Comparison of ENCODE assay signal across 17 cellular contexts in the genomic region with DNA sequence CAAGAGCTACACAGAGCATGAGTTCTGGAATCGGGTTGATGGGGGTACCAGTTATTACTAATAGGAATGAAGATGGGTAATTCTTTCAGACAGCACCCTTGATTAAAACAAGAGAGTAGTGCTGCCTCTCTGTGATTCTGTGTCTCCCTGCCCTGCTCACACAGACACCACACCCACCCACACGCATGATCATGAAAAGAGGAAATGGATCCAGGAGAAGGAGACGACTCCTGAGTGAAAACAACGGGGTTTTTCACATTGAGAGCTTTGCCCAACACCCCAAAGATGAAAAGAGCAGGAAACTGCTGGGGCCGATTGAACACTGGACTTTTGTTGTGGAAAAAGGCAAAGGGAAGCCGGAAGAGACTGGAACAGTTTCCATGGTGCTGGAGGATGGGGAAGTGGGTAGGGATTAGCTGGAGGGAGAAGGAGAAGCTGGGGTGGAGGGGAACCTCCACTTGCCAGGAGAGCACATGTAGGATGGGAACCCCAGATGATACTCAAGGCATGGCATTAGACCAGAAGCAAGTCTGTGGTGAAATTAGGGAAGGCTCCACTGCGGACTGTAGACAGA. TPM values are rescaled to one million over a fixed set of nuclear protein-coding genes. Genes with fewer than 3 reads are reported as not detected.
DNase-seq lines count a peak whose midpoint lies in the region; ATAC-seq, FAIRE-seq and TF ChIP-seq lines count a peak whose summit lies in the region.
"Had no signal": no experiment of that assay in that cellular context is flagged by ENCODE, and none has a peak within 500 bp of the region (broad histone marks: within the 10 kb centered on the region; RNA-seq: fewer than 3 reads in every experiment).

No MANE protein-coding gene starts in this region.

- TF ChIP-seq CTCF in HFFc6 (IDR thresholded peaks at IDR 0.05): no peak
- no peak for TF ChIP-seq CTCF in astrocyte (IDR thresholded peaks at IDR 0.05; ENCODE audit: insufficient read depth, low read depth, low read length)
- TF ChIP-seq CTCF in GM13977 (IDR thresholded peaks at IDR 0.05; ENCODE audit: extremely low read depth, insufficient read depth, missing control alignments): no peak

- H3K9me3 Mint-ChIP-seq in HFFc6 (no peaks in the 10 kb centered on the region), astrocyte (ENCODE audit: unreplicated experiment) (no peaks in the 10 kb centered on the region)
- H3K9me3 Mint-ChIP-seq in naive thymus-derived CD4-positive, alpha-beta T cell: no peaks in the 10 kb centered on the region
- H3K9me3 Mint-ChIP-seq in activated CD4-positive, alpha-beta memory T cell treated with anti-CD3 and anti-CD28 coated beads for 36 hours: no peaks in the 10 kb centered on the region
- H3K9me3 Mint-ChIP-seq in activated naive CD4-positive, alpha-beta T cell treated with anti-CD3 and anti-CD28 coated beads, Interleukin-2, amount 50 U/mL, for 72 hours: no peaks in the 10 kb centered on the region
- H3K9me3 Mint-ChIP-seq: activated naive CD4-positive, alpha-beta T cell treated with anti-CD3 and anti-CD28 coated beads for 36 hours; endodermal cell had no signal

- FAIRE-seq in astrocyte (lab: Jason Lieb, UNC): no peak
- FAIRE-seq: keratinocyte had no signal

- H3K27me3 Mint-ChIP-seq in HFFc6 (ENCODE audit: insufficient read depth) (peaks cover 9% of the 10 kb centered on the region), astrocyte (ENCODE audit: low read depth, unreplicated experiment) (peaks cover 14% of the 10 kb centered on the region)
- H3K27me3 Mint-ChIP-seq in naive thymus-derived CD4-positive, alpha-beta T cell: peaks cover 0 to 27% (median 0%) of the 10 kb centered on the region in 5 donors
- H3K27me3 Mint-ChIP-seq in activated CD4-positive, alpha-beta memory T cell treated with anti-CD3 and anti-CD28 coated beads for 36 hours: no peaks in the 10 kb centered on the region

- H4K20me1 ChIP-seq in BLaER1 treated with 17β-estradiol and CSF1 and Interleukin-3, amounts not matched to agents 10 nM and 100 nM: no peaks in the 10 kb centered on the region
- no peaks in the 10 kb centered on the region for H4K20me1 ChIP-seq in astrocyte (ENCODE audit: insufficient read depth, low read length)

- in situ Hi-C loops in GM13977 (cut with MboI; ENCODE audit: low pct_unique_long_range_greater_than_20kb, low sequenced_read_pairs, unreplicated experiment): no loop called here

- H3K4me1 Mint-ChIP-seq in HFFc6 (ENCODE audit: low read depth) (peaks cover 47% of the 10 kb centered on the region), astrocyte (ENCODE audit: low read depth, unreplicated experiment) (peaks cover 20% of the 10 kb centered on the region)
- H3K4me1 Mint-ChIP-seq in naive thymus-derived CD4-positive, alpha-beta T cell: peaks cover 7 to 16% (median 8%) of the 10 kb centered on the region in 7 donors
- H3K4me1 Mint-ChIP-seq in activated CD4-positive, alpha-beta memory T cell treated with anti-CD3 and anti-CD28 coated beads for 36 hours (ENCODE audit: low read depth): peaks cover 15% of the 10 kb centered on the region

- peak overlapping the region in 5 of 11 experiments; percentile 3 to 49 (median 16); a peak in 6 of 22 replicates for H3K9ac ChIP-seq in BLaER1 treated with 17β-estradiol and CSF1 and Interleukin-3, amounts not matched to agents 10 nM and 100 nM
- peak overlapping the region; percentile 14 for H3K9ac ChIP-seq in astrocyte (ENCODE audit: low read length)

- ATAC-seq in naive thymus-derived CD4-positive, alpha-beta T cell: peak; percentile 42
- ATAC-seq in activated naive CD4-positive, alpha-beta T cell treated with anti-CD3 and anti-CD28 coated beads, Interleukin-2, amount 50 U/mL, for 72 hours: no peak

- no peaks in the 10 kb centered on the region for H3K27me3 ChIP-seq in BLaER1 treated with 17β-estradiol and CSF1 and Interleukin-3, amounts not matched to agents 10 nM and 100 nM
- peaks cover 4% of the 10 kb centered on the region for H3K27me3 ChIP-seq in astrocyte (ENCODE audit: insufficient read depth, low read length)
- no peaks in the 10 kb centered on the region for H3K27me3 ChIP-seq in naive thymus-derived CD4-positive, alpha-beta T cell (ENCODE audit: control insufficient read depth in 2 of 2, insufficient read depth in 2 of 2, low read length in 2 of 2)
- H3K27me3 ChIP-seq: vagina had no signal

- H3K4me3 Mint-ChIP-seq in HFFc6: no peak overlapping the region
- peak overlapping the region; percentile 4 for H3K4me3 Mint-ChIP-seq in astrocyte (ENCODE audit: unreplicated experiment)
- H3K4me3 Mint-ChIP-seq in naive thymus-derived CD4-positive, alpha-beta T cell: no peak overlapping the region
- H3K4me3 Mint-ChIP-seq in activated CD4-positive, alpha-beta memory T cell treated with anti-CD3 and anti-CD28 coated beads for 36 hours: no peak overlapping the region
- H3K4me3 Mint-ChIP-seq: activated naive CD4-positive, alpha-beta T cell treated with anti-CD3 and anti-CD28 coated beads for 36 hours; endodermal cell had no signal

- H3K27ac Mint-ChIP-seq in HFFc6: peak overlapping the region; percentile 25
- peak overlapping the region; percentile 77 for H3K27ac Mint-ChIP-seq in astrocyte (ENCODE audit: unreplicated experiment)
- no peak overlapping the region for H3K27ac Mint-ChIP-seq in naive thymus-derived CD4-positive, alpha-beta T cell
- H3K27ac Mint-ChIP-seq in activated CD4-positive, alpha-beta memory T cell treated with anti-CD3 and anti-CD28 coated beads for 36 hours: no peak overlapping the region
- no peak overlapping the region for H3K27ac Mint-ChIP-seq in activated naive CD4-positive, alpha-beta T cell treated with anti-CD3 and anti-CD28 coated beads, Interleukin-2, amount 50 U/mL, for 72 hours
- H3K27ac Mint-ChIP-seq: activated naive CD4-positive, alpha-beta T cell treated with anti-CD3 and anti-CD28 coated beads for 36 hours; endodermal cell had no signal

- H3K4me2 ChIP-seq in BLaER1 treated with 17β-estradiol and CSF1 and Interleukin-3, amounts not matched to agents 10 nM and 100 nM: peak overlapping the region; percentile 28 to 86 (median 62); a peak in 21 of 22 replicates
- peak overlapping the region; percentile 52 for H3K4me2 ChIP-seq in astrocyte (ENCODE audit: low read length)

- no peaks in the 10 kb centered on the region for H3K9me3 ChIP-seq in BLaER1 treated with 17β-estradiol and CSF1 and Interleukin-3, amounts not matched to agents 10 nM and 100 nM (replicated peaks in 1 of 11)
- no peaks in the 10 kb centered on the region for H3K9me3 ChIP-seq in astrocyte (ENCODE audit: insufficient read depth, low read depth, low read length)
- H3K9me3 ChIP-seq in naive thymus-derived CD4-positive, alpha-beta T cell (ENCODE audit: control insufficient read depth in 2 of 3, low read length in 3 of 3): no peaks in the 10 kb centered on the region
- H3K9me3 ChIP-seq: vagina had no signal

- intact Hi-C loops in naive thymus-derived CD4-positive, alpha-beta T cell (cut with micrococcal nuclease): no loop called here
- intact Hi-C loops in activated CD4-positive, alpha-beta memory T cell treated with anti-CD3 and anti-CD28 coated beads for 36 hours (cut with micrococcal nuclease): no loop called here

- peaks cover 24 to 72% (median 45%) of the 10 kb centered on the region in 10 experiments for H3K4me1 ChIP-seq in BLaER1 treated with 17β-estradiol and CSF1 and Interleukin-3, amounts not matched to agents 10 nM and 100 nM
- H3K4me1 ChIP-seq in astrocyte (ENCODE audit: insufficient read depth, low read length): peaks cover 22% of the 10 kb centered on the region
- peaks cover 0 to 3% of the 10 kb centered on the region in 2 donors for H3K4me1 ChIP-seq in naive thymus-derived CD4-positive, alpha-beta T cell (ENCODE audit: control insufficient read depth in 2 of 2, insufficient read depth in 2 of 2, low read length in 2 of 2)

- peak overlapping the region in 10 of 11 experiments; percentile 4 to 72 (median 30); a peak in 11 of 22 replicates for H3K27ac ChIP-seq in BLaER1 treated with 17β-estradiol and CSF1 and Interleukin-3, amounts not matched to agents 10 nM and 100 nM
- no peak overlapping the region for H3K27ac ChIP-seq in astrocyte (ENCODE audit: low read depth, low read length)
- H3K27ac ChIP-seq in naive thymus-derived CD4-positive, alpha-beta T cell (ENCODE audit: low read depth, low read length): no peak overlapping the region
- H3K27ac ChIP-seq: vagina had no signal

- no peaks in the 10 kb centered on the region for H3K79me2 ChIP-seq in astrocyte (ENCODE audit: insufficient read depth, low read length)

- H3K4me3 ChIP-seq in BLaER1 treated with 17β-estradiol and CSF1 and Interleukin-3, amounts not matched to agents 10 nM and 100 nM: 0 out of 20 replicates have a peak overlapping the region, but pooled peaks of 2 of the 10 experiments have one; percentile 3 to 16
- no peak overlapping the region for H3K4me3 ChIP-seq in astrocyte (ENCODE audit: insufficient read depth, low read depth, low read length)
- no peak overlapping the region for H3K4me3 ChIP-seq in naive thymus-derived CD4-positive, alpha-beta T cell (ENCODE audit: low read length)
- H3K4me3 ChIP-seq: vagina had no signal

- DNase-seq in HFFc6 (no peak), astrocyte (ENCODE audit: low read depth) (no peak), GM13977 (ENCODE audit: low spot score) (no peak), SW480 (ENCODE audit: low spot score) (no peak)
- no peak for DNase-seq in naive thymus-derived CD4-positive, alpha-beta T cell
- no peak for DNase-seq in activated CD4-positive, alpha-beta memory T cell treated with anti-CD3 and anti-CD28 coated beads for 36 hours
- no peak for DNase-seq in activated naive CD4-positive, alpha-beta T cell treated with anti-CD3 and anti-CD28 coated beads, Interleukin-2, amount 50 U/mL, for 72 hours (ENCODE audit: low spot score in 2 of 2)
- DNase-seq: activated naive CD4-positive, alpha-beta T cell treated with anti-CD3 and anti-CD28 coated beads for 36 hours; endodermal cell; retina had no signal

- no peaks in the 10 kb centered on the region for H3K36me3 Mint-ChIP-seq in HFFc6 (ENCODE audit: low read depth)
- H3K36me3 Mint-ChIP-seq in astrocyte (ENCODE audit: low read depth, unreplicated experiment): no peaks in the 10 kb centered on the region
- no peaks in the 10 kb centered on the region for H3K36me3 Mint-ChIP-seq in naive thymus-derived CD4-positive, alpha-beta T cell
- H3K36me3 Mint-ChIP-seq in activated CD4-positive, alpha-beta memory T cell treated with anti-CD3 and anti-CD28 coated beads for 36 hours: no peaks in the 10 kb centered on the region
- H3K36me3 Mint-ChIP-seq in activated naive CD4-positive, alpha-beta T cell treated with anti-CD3 and anti-CD28 coated beads, Interleukin-2, amount 50 U/mL, for 72 hours: no peaks in the 10 kb centered on the region

- CTCF ChIA-PET in naive thymus-derived CD4-positive, alpha-beta T cell (lab: Charles Lee): no interaction called here
- CTCF ChIA-PET in activated CD4-positive, alpha-beta memory T cell treated with anti-CD3 and anti-CD28 coated beads for 36 hours (lab: Charles Lee): interaction anchor here (1.2 to 7.8 kb wide), 2 partner anchors 26 to 95 kb away, joined by 5 to 57 read pairs; partner anchors contain the start of gene RTN4RL2

- H2AFZ ChIP-seq in astrocyte (ENCODE audit: low read depth, low read length): no peak overlapping the region

- POLR2A ChIA-PET in naive thymus-derived CD4-positive, alpha-beta T cell (lab: Charles Lee): no interaction called here
- POLR2A ChIA-PET in activated CD4-positive, alpha-beta memory T cell treated with anti-CD3 and anti-CD28 coated beads for 36 hours (lab: Charles Lee): no interaction called here

- H3K36me3 ChIP-seq in BLaER1 treated with 17β-estradiol and CSF1 and Interleukin-3, amounts not matched to agents 10 nM and 100 nM: no peaks in the 10 kb centered on the region
- no peaks in the 10 kb centered on the region for H3K36me3 ChIP-seq in astrocyte (ENCODE audit: insufficient read depth, low read length)
- H3K36me3 ChIP-seq in naive thymus-derived CD4-positive, alpha-beta T cell (ENCODE audit: control insufficient read depth in 2 of 3, insufficient read depth in 3 of 3, low read length in 3 of 3): no peaks in the 10 kb centered on the region
- H3K36me3 ChIP-seq: vagina had no signal

RNA-seq across cellular contexts. Expression of gene SLC43A3, which starts 5.2 kb away (rescaled TPM):
- total RNA-seq in HFFc6 (2021; fragmentation: NEBNext Ultra II Directional; extraction: Animal tissue kit (Norgen Biotek cat#: 25700)): 10 to 100 TPM in 4 of 6 experiments, 1 to 10 TPM in 2; 2.1 to 18.7 (median 15.8) TPM
- 13.3 and 16.4 TPM in 2 replicates for total RNA-seq in astrocyte
- total RNA-seq in naive thymus-derived CD4-positive, alpha-beta T cell: 10 to 100 TPM; 10.5 to 67.9 (median 12.2) TPM
- polyA plus RNA-seq in naive thymus-derived CD4-positive, alpha-beta T cell: 10 to 100 TPM; 10.0 to 16.7 TPM
- total RNA-seq in activated CD4-positive, alpha-beta memory T cell treated with anti-CD3 and anti-CD28 coated beads for 36 hours: 100 to 1,000 TPM; 170 to 186 TPM
- total RNA-seq in activated naive CD4-positive, alpha-beta T cell treated with anti-CD3 and anti-CD28 coated beads, Interleukin-2, amount 50 U/mL, for 72 hours: 100 to 1,000 TPM in 1 of 2 donors, 10 to 100 TPM in 1; 68.9 to 247 TPM
- total RNA-seq: NCI-H460 had no signal

RNA-seq across cellular contexts. Expression of gene RTN4RL2, which starts 28.2 kb away (rescaled TPM):
- under 1 TPM; 0.09 to 0.66 (median 0.35) TPM for total RNA-seq in HFFc6 (2021; fragmentation: NEBNext Ultra II Directional; extraction: Animal tissue kit (Norgen Biotek cat#: 25700))
- total RNA-seq in astrocyte: 0.50 and 0.65 TPM in 2 replicates
- total RNA-seq in naive thymus-derived CD4-positive, alpha-beta T cell: under 1 TPM in 3 of 5 experiments, not detected in 2; 0.19 to 0.47 (median 0.27) TPM
- polyA plus RNA-seq in naive thymus-derived CD4-positive, alpha-beta T cell: under 1 TPM; 0.08 to 0.44 TPM
- total RNA-seq in activated CD4-positive, alpha-beta memory T cell treated with anti-CD3 and anti-CD28 coated beads for 36 hours: under 1 TPM; 0.36 to 0.51 TPM
- 1 to 10 TPM in 1 of 2 donors, not detected in 1; 1.4 TPM for total RNA-seq in activated naive CD4-positive, alpha-beta T cell treated with anti-CD3 and anti-CD28 coated beads, Interleukin-2, amount 50 U/mL, for 72 hours

RNA-seq across cellular contexts. Expression of gene PRG2, which starts 41.7 kb away (rescaled TPM):
- total RNA-seq in HFFc6 (2021; fragmentation: NEBNext Ultra II Directional; extraction: Animal tissue kit (Norgen Biotek cat#: 25700)): not detected
- total RNA-seq in astrocyte: not detected in 2 replicates
- total RNA-seq in naive thymus-derived CD4-positive, alpha-beta T cell: 1 to 10 TPM in 1 of 5 experiments, under 1 TPM in 2, not detected in 2; 0.44 to 1.7 (median 0.48) TPM
- not detected for polyA plus RNA-seq in naive thymus-derived CD4-positive, alpha-beta T cell
- total RNA-seq in activated CD4-positive, alpha-beta memory T cell treated with anti-CD3 and anti-CD28 coated beads for 36 hours: 1 to 10 TPM; 1.8 to 2.2 TPM
- 1 to 10 TPM in 1 of 2 donors, under 1 TPM in 1; 0.97 to 2.4 TPM for total RNA-seq in activated naive CD4-positive, alpha-beta T cell treated with anti-CD3 and anti-CD28 coated beads, Interleukin-2, amount 50 U/mL, for 72 hours
- total RNA-seq: glomerular endothelial cell, NCI-H460, vagina had no signal
- polyA plus RNA-seq: BJ had no signal

RNA-seq across cellular contexts. Expression of gene PRG3, which starts 51.2 kb away (rescaled TPM):
- total RNA-seq in HFFc6 (2021; fragmentation: NEBNext Ultra II Directional; extraction: Animal tissue kit (Norgen Biotek cat#: 25700)): not detected
- not detected in 2 replicates for total RNA-seq in astrocyte
- not detected for total RNA-seq in naive thymus-derived CD4-positive, alpha-beta T cell
- polyA plus RNA-seq in naive thymus-derived CD4-positive, alpha-beta T cell: not detected
- not detected for total RNA-seq in activated CD4-positive, alpha-beta memory T cell treated with anti-CD3 and anti-CD28 coated beads for 36 hours
- total RNA-seq in activated naive CD4-positive, alpha-beta T cell treated with anti-CD3 and anti-CD28 coated beads, Interleukin-2, amount 50 U/mL, for 72 hours: not detected
- total RNA-seq: activated naive CD4-positive, alpha-beta T cell treated with anti-CD3 and anti-CD28 coated beads for 36 hours; endodermal cell; glomerular endothelial cell; NCI-H460; T-helper 2 cell treated with Interferon-gamma antibody and Interleukin-4, amounts not matched to agents 100 ng/mL and 5 ng/mL, for 36 hours; vagina had no signal
- polyA plus RNA-seq: BJ, keratinocyte had no signal

Comparison
In these comparisons a context has a peak if more than half of its experiments do, and no peak if none do; other contexts are left out.
1. H3K27ac ChIP-seq: peak in BLaER1 treated with 17β-estradiol and CSF1 and Interleukin-3, amounts not matched to agents 10 nM and 100 nM (10 of 11); none in astrocyte (single experiment) and naive thymus-derived CD4-positive, alpha-beta T cell (single experiment).
2. H3K27ac Mint-ChIP-seq: peak in HFFc6 (single experiment) and astrocyte (single experiment); none in naive thymus-derived CD4-positive, alpha-beta T cell (0 of 9), activated CD4-positive, alpha-beta memory T cell treated with anti-CD3 and anti-CD28 coated beads for 36 hours (single experiment) and activated naive CD4-positive, alpha-beta T cell treated with anti-CD3 and anti-CD28 coated beads, Interleukin-2, amount 50 U/mL, for 72 hours (0 of 2).